19 cellular contexts compared by ENCODE assay signal in the genomic region with DNA sequence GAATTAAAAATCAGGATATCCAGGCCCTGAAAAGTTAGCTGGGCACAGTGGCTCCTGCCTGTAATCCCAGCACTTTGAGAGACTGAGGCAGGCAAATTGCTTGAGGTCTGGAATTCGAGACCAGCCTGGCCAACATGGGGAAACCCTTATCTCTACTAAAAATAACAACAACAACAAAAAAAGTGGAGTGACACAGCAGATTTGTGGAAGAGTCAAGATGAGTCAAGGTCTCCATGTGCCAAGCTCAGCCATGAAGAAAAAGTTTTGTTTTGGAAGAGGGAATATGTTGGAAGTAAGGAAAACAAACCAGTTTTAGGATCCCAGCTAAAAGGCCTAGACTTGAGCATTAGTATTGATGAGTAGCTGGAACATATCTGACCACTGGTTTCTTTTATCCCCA. TPM values are rescaled to one million over a fixed set of nuclear protein-coding genes. Genes with fewer than 3 reads are reported as not detected.
A peak's percentile ranks its signal among the peaks of the same experiment; 100 is the strongest.
DNase-seq lines count a peak whose midpoint lies in the region; ATAC-seq and TF ChIP-seq lines count a peak whose summit lies in the region.
"Had no signal": no experiment of that assay in that cellular context is flagged by ENCODE, and none has a peak within 500 bp of the region (broad histone marks: within the 10 kb centered on the region; RNA-seq: fewer than 3 reads in every experiment).

No MANE protein-coding gene starts in this region.

- peaks cover 19% of the 10 kb centered on the region for H3K36me3 Mint-ChIP-seq in mesothelial cell of epicardium

- no peak overlapping the region for H3K27ac Mint-ChIP-seq in mesothelial cell of epicardium
- H3K27ac Mint-ChIP-seq: activated naive CD4-positive, alpha-beta T cell treated with anti-CD3 and anti-CD28 coated beads for 36 hours; T-cell had no signal

- intact Hi-C loops in upper lobe of right lung (cut with DNase I) = no loop called here

- TF ChIP-seq CTCF in epithelial cell of esophagus (IDR thresholded peaks at IDR 0.05; ENCODE audit: insufficient read depth, low read depth, low read length, missing control alignments) (no peak), neutrophil (IDR thresholded peaks at IDR 0.05) (no peak), upper lobe of right lung (IDR thresholded peaks at IDR 0.05) (no peak), mesothelial cell of epicardium (IDR thresholded peaks at IDR 0.05; ENCODE audit: unreplicated experiment) (no peak)

- H3K9me3 ChIP-seq in neutrophil = no peaks in the 10 kb centered on the region
- no peaks in the 10 kb centered on the region for H3K9me3 ChIP-seq in upper lobe of right lung
- H3K9me3 ChIP-seq: right atrium auricular region had no signal

- no peak overlapping the region for H3K4me3 Mint-ChIP-seq in mesothelial cell of epicardium
- H3K4me3 Mint-ChIP-seq: activated naive CD4-positive, alpha-beta T cell treated with anti-CD3 and anti-CD28 coated beads for 36 hours; CD4-positive, alpha-beta memory T cell; effector memory CD8-positive, alpha-beta T cell; T-cell had no signal

- no peaks in the 10 kb centered on the region for H3K27me3 Mint-ChIP-seq in mesothelial cell of epicardium (ENCODE audit: low read depth)
- H3K27me3 Mint-ChIP-seq: CD4-positive, alpha-beta memory T cell; effector memory CD8-positive, alpha-beta T cell; T-cell had no signal

- H3K27me3 ChIP-seq in neutrophil = no peaks in the 10 kb centered on the region
- H3K27me3 ChIP-seq in upper lobe of right lung = no peaks in the 10 kb centered on the region
- H3K27me3 ChIP-seq: right atrium auricular region had no signal

- H3K27ac ChIP-seq in neutrophil = peak overlapping the region; percentile 74
- H3K27ac ChIP-seq in upper lobe of right lung = no peak overlapping the region
- H3K27ac ChIP-seq: right atrium auricular region had no signal

- H3K4me3 ChIP-seq in epithelial cell of esophagus (ENCODE audit: low read length) (no peak overlapping the region), neutrophil (ENCODE audit: low read depth in 1 of 2, low read length in 1 of 2) (no peak overlapping the region), upper lobe of right lung (no peak overlapping the region)
- H3K4me3 ChIP-seq: GM12878, right atrium auricular region had no signal

- peaks cover 11% of the 10 kb centered on the region for H3K4me1 Mint-ChIP-seq in mesothelial cell of epicardium

- H3K9me3 Mint-ChIP-seq in mesothelial cell of epicardium = no peaks in the 10 kb centered on the region
- H3K9me3 Mint-ChIP-seq: activated naive CD4-positive, alpha-beta T cell treated with anti-CD3 and anti-CD28 coated beads for 36 hours; CD4-positive, alpha-beta memory T cell; effector memory CD8-positive, alpha-beta T cell; T-cell had no signal

- H3K4me1 ChIP-seq in neutrophil (ENCODE audit: control insufficient read depth in 1 of 2, insufficient read depth in 1 of 2, low read depth in 1 of 2, low read length in 1 of 2) (peaks cover 7 to 9% of the 10 kb centered on the region in 2 experiments), upper lobe of right lung (no peaks in the 10 kb centered on the region)
- H3K4me1 ChIP-seq: right atrium auricular region had no signal

- H3K36me3 ChIP-seq in neutrophil (no peaks in the 10 kb centered on the region), upper lobe of right lung (peaks cover 11% of the 10 kb centered on the region)
- H3K36me3 ChIP-seq: right atrium auricular region had no signal

- no peak for ATAC-seq in upper lobe of right lung
- no peak for ATAC-seq in HG03045 (IDR thresholded peaks at IDR 0.05; ENCODE audit: unreplicated experiment)
- ATAC-seq: effector memory CD8-positive, alpha-beta T cell; GM12878; T-cell had no signal

- DNase-seq in EH (ENCODE audit: low read depth) (peak; percentile 54), M059J (ENCODE audit: low read depth) (peak; percentile 18), epithelial cell of esophagus (ENCODE audit: low read depth) (peak; percentile 21), upper lobe of right lung (no peak), mesothelial cell of epicardium (ENCODE audit: low spot score in 2 of 2, unreplicated experiment in 2 of 2) (no peak), NCI-H345 (lab: John Stamatoyannopoulos, UW) (no peak)
- DNase-seq: activated CD4-positive, CD25-positive, alpha-beta regulatory T cell; activated naive CD4-positive, alpha-beta T cell treated with anti-CD3 and anti-CD28 coated beads for 36 hours; caudate nucleus; CD4-positive, alpha-beta memory T cell; effector memory CD8-positive, alpha-beta T cell; GOT3; mammary epithelial cell; NCI-H2107; T-cell had no signal

RNA-seq across cellular contexts. Expression of a gene that starts 14.7 kb away (rescaled TPM):
- 0.37 TPM in 1 of 2 replicates, not detected in the other for total RNA-seq in M059J (2014; rRNA removed; shearing (Covaris generic))
- total RNA-seq in upper lobe of right lung (2.4 TPM), mesothelial cell of epicardium (0.89 to 1.7 TPM (median 1.1 TPM) in 3 replicates)

Comparison
In these comparisons a context has a peak if more than half of its experiments do, and no peak if none do; other contexts are left out.
1. DNase-seq: peak in EH (single experiment), M059J (single experiment) and epithelial cell of esophagus (single experiment); none in upper lobe of right lung (single experiment), mesothelial cell of epicardium (0 of 2) and NCI-H345 (single experiment).